ENCODE assay signal across 22 cellular contexts in the genomic region with DNA sequence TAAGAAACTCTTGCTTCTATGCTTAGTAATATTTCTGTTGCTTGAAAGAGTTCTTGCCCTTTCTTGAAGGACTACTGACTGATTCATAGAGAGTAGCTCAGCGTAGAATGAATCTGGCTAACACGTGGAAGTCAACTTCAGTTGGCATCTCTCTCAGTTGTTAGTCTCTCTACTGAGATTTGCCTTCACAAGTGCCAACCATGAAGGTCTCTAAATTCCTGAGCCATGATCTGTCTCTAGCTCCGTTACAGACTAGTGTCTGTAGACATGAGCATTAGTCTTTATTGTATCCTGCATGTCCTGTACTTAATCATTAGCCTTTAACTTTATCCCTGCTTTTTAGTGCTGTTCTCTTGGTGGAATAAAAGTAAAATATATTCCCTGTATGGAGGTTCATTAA. TPM values are rescaled to one million over a fixed set of nuclear protein-coding genes. Genes with fewer than 3 reads are reported as not detected.
"Had no signal": no experiment of that assay in that cellular context is flagged by ENCODE, and none has a peak within 500 bp of the region (broad histone marks: within the 10 kb centered on the region; RNA-seq: fewer than 3 reads in every experiment).

No MANE protein-coding gene starts in this region.

- H3K4me1 ChIP-seq: ascending aorta, prostate gland, right lobe of liver, upper lobe of left lung had no signal

- ATAC-seq: left ventricle myocardium superior; right lobe of liver; stimulated activated effector memory CD8-positive, alpha-beta T cell treated with anti-CD3 and anti-CD28 coated beads, Interleukin-12 subunit alpha, Interleukin-12 subunit beta, amount 100 ng/mL, for 72 hours had no signal

- H3K9me3 ChIP-seq: ascending aorta, prostate gland, right lobe of liver, thoracic aorta, upper lobe of left lung had no signal

- H3K27me3 ChIP-seq: ascending aorta, right lobe of liver, upper lobe of left lung had no signal

- H3K4me2 ChIP-seq: smooth muscle cell had no signal

- H3K4me3 ChIP-seq: ascending aorta, prostate gland, right lobe of liver, smooth muscle cell, thoracic aorta, upper lobe of left lung had no signal

- H3K27ac ChIP-seq: ascending aorta, prostate gland, right lobe of liver, thoracic aorta, upper lobe of left lung, WERI-Rb-1 had no signal

- H3K36me3 ChIP-seq: ascending aorta, prostate gland, right lobe of liver, thoracic aorta, upper lobe of left lung, WERI-Rb-1 had no signal

- DNase-seq: activated CD4-positive, alpha-beta T cell treated with anti-CD3 and anti-CD28 coated beads for 1 hour; activated CD4-positive, alpha-beta T cell treated with anti-CD3 and anti-CD28 coated beads, Interleukin-2, amount 50 U/mL, for 4 hours; activated gamma-delta T cell; effector CD8-positive, alpha-beta T cell; foreskin melanocyte; head of caudate nucleus; left ventricle myocardium superior; naive B cell; right lobe of liver; stimulated activated CD4-positive, alpha-beta T cell treated with anti-CD3 and anti-CD28 coated beads, Interleukin-4, amount 100 ng/mL, for 24 hours; T-helper 2 cell; WERI-Rb-1 had no signal

RNA-seq across cellular contexts. Expression of gene ALX1, which starts 19.1 kb away (rescaled TPM):
- total RNA-seq: activated CD8-positive, alpha-beta memory T cell treated with anti-CD3 and anti-CD28 coated beads for 36 hours; ascending aorta; fibroblast of lung; left ventricle myocardium superior; mononuclear cell; prostate gland; right lobe of liver; thoracic aorta had no signal
- polyA plus RNA-seq: adipose tissue, fibroblast of lung had no signal
